In the genomic region with DNA sequence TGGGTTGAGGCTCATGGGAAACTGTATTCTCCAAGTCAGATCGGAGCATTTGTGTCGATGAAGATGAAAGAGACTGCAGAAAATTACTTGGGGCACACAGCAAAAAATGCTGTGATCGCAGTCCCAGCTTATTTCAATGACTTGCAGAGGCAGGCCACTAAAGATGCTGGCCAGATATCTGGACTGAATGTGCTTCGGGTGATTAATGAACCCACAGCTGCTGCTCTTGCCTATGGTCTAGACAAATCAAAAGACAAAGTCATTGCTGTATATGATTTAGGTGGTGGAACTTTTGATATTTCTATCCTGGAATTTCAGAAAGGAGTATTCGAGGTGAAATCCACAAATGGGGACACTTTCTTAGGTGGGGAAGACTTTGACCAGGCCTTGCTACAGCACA, we compare ENCODE assay signal across 30 cellular contexts.
"Had no signal": no experiment of that assay in that cellular context is flagged by ENCODE, and none has a peak within 500 bp of the region (broad histone marks: within the 10 kb centered on the region; RNA-seq: fewer than 3 reads in every experiment).

No MANE protein-coding gene starts in this region.

- FAIRE-seq: endometrium, endothelial cell of umbilical vein had no signal

- H3K27me3 ChIP-seq: adrenal gland, body of pancreas, cardiac muscle cell, colonic mucosa, esophagus squamous epithelium, gastroesophageal sphincter had no signal

- H3K4me1 ChIP-seq: adrenal gland, body of pancreas, colonic mucosa, esophagus squamous epithelium, gastroesophageal sphincter had no signal

- H3K36me3 ChIP-seq: adrenal gland, cardiac muscle cell, colonic mucosa, esophagus squamous epithelium, gastroesophageal sphincter had no signal

- H3K4me3 ChIP-seq: adrenal gland, body of pancreas, cardiac muscle cell, colonic mucosa, esophagus squamous epithelium, gastroesophageal sphincter had no signal

- DNase-seq: activated CD4-positive, alpha-beta memory T cell treated with anti-CD3 and anti-CD28 coated beads for 36 hours; activated CD4-positive, alpha-beta T cell treated with anti-CD3 and anti-CD28 coated beads for 36 hours; activated CD4-positive, alpha-beta T cell treated with anti-CD3 and anti-CD28 coated beads, Interleukin-2, amount 10 ng/mL, durations not matched to agents 24 days and 14 days; activated CD4-positive, CD25-positive, alpha-beta regulatory T cell; activated CD4-positive, CD25-positive, alpha-beta regulatory T cell treated with anti-CD3 and anti-CD28 coated beads, Interleukin-2, amount 50 U/mL, for 72 hours; activated CD8-positive, alpha-beta memory T cell treated with anti-CD3 and anti-CD28 coated beads, Interleukin-2, amount 10 ng/mL, durations not matched to agents 7 days and 5 days; activated CD8-positive, alpha-beta memory T cell treated with anti-CD3 and anti-CD28 coated beads, Interleukin-2, amount 50 U/mL, for 4 hours; activated CD8-positive, alpha-beta T cell treated with anti-CD3 and anti-CD28 coated beads, Interleukin-2, amount 10 ng/mL, durations not matched to agents 7 days and 5 days; activated effector memory CD4-positive, alpha-beta T cell treated with anti-CD3 and anti-CD28 coated beads, Interleukin-2, amount 50 U/mL, for 16 hours; activated naive CD4-positive, alpha-beta T cell treated with anti-CD3 and anti-CD28 coated beads for 36 hours; activated naive CD8-positive, alpha-beta T cell treated with anti-CD3 and anti-CD28 coated beads for 36 hours; activated naive CD8-positive, alpha-beta T cell treated with anti-CD3 and anti-CD28 coated beads, Interleukin-2, amount 50 U/mL, for 24 hours; activated T-cell treated with anti-CD3 and anti-CD28 coated beads, Interleukin-2, amount 50 U/mL, for 1 hour; activated T-cell treated with anti-CD3 and anti-CD28 coated beads, Interleukin-2, amount 50 U/mL, for 48 hours; adrenal gland; amygdala; aorta; body of pancreas; central memory CD4-positive, alpha-beta T cell; cerebellar nuclear complex; colonic mucosa; effector CD8-positive, alpha-beta T cell; esophagus squamous epithelium; foreskin melanocyte; T-helper 2 cell had no signal

- H3K27ac ChIP-seq: adrenal gland, body of pancreas, cardiac muscle cell, colonic mucosa, epithelial cell of prostate, esophagus squamous epithelium, gastroesophageal sphincter had no signal

- H3K9me3 ChIP-seq: adrenal gland, body of pancreas, colonic mucosa, esophagus squamous epithelium, gastroesophageal sphincter had no signal
